In the genomic region with DNA sequence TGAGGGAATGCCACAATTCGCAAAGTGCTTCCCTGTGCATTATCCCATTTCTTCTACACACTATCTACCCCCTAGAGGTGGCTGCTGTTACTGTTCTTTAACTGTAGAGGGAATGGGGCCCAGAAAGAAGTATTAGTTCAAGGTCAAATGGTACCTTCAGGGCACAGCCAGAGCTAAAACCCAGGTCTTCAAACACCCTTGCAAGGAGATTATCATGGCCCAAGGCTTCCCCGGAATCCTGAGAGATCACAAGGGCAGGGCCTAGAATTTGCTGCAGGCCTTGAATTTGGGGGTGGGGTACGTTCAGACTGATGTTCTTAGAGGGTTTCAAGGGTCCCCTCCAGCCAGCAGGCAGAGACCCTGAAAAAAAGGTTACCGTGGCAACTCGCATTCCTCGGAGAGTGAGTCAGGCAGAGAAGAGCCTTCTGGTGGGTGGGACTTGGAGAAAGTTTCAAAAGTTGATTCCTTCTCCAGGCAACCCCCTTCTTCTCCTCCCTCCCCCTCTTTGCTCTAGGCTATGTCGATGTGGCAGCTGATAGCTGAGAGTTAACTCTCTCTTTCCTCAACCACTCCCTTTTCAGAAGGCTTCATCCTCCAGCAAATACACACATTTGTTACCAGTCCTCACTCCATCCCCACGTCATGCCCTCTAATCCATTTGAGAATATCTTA, we compare ENCODE assay signal across 1 cellular context.
TF ChIP-seq lines count a peak whose summit lies in the region.

No MANE protein-coding gene starts in this region.

TF ChIP-seq in SK-N-SH, 30 proteins besides CTCF, POLR2A, EP300 and RAD21 (continued from another document):
- TF ChIP-seq, protein P1, sequence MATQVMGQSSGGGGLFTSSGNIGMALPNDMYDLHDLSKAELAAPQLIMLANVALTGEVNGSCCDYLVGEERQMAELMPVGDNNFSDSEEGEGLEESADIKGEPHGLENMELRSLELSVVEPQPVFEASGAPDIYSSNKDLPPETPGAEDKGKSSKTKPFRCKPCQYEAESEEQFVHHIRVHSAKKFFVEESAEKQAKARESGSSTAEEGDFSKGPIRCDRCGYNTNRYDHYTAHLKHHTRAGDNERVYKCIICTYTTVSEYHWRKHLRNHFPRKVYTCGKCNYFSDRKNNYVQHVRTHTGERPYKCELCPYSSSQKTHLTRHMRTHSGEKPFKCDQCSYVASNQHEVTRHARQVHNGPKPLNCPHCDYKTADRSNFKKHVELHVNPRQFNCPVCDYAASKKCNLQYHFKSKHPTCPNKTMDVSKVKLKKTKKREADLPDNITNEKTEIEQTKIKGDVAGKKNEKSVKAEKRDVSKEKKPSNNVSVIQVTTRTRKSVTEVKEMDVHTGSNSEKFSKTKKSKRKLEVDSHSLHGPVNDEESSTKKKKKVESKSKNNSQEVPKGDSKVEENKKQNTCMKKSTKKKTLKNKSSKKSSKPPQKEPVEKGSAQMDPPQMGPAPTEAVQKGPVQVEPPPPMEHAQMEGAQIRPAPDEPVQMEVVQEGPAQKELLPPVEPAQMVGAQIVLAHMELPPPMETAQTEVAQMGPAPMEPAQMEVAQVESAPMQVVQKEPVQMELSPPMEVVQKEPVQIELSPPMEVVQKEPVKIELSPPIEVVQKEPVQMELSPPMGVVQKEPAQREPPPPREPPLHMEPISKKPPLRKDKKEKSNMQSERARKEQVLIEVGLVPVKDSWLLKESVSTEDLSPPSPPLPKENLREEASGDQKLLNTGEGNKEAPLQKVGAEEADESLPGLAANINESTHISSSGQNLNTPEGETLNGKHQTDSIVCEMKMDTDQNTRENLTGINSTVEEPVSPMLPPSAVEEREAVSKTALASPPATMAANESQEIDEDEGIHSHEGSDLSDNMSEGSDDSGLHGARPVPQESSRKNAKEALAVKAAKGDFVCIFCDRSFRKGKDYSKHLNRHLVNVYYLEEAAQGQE (IDR thresholded peaks at IDR 0.05; ENCODE audit: low read depth, low read length), result 0 out of 2 replicates have a peak, but pooled peaks have one; percentile 6
- TF ChIP-seq MXI1 (IDR thresholded peaks at IDR 0.05; ENCODE audit: low read depth, low read length) (no peak), TAF1 (IDR thresholded peaks at IDR 0.05; ENCODE audit: borderline replicate concordance, low read depth, low read length) (peak; percentile 38), YY1 (IDR thresholded peaks at IDR 0.05; ENCODE audit: low read depth) (0 out of 2 replicates have a peak, but pooled peaks have one; percentile 14), TCF12 (IDR thresholded peaks at IDR 0.05) (peak; percentile 49), RXRA (IDR thresholded peaks at IDR 0.05; ENCODE audit: borderline replicate concordance, low read depth) (peak; percentile 62; the same call in 1 of the 2 replicates), GATA2 (CRISPR knock-in tag; IDR thresholded peaks at IDR 0.05) (no peak), POLR2AphosphoS5 (IDR thresholded peaks at IDR 0.05; ENCODE audit: low read depth, low read length) (peak; percentile 68)
